ENCODE assay signal across 11 cellular contexts in the genomic region with DNA sequence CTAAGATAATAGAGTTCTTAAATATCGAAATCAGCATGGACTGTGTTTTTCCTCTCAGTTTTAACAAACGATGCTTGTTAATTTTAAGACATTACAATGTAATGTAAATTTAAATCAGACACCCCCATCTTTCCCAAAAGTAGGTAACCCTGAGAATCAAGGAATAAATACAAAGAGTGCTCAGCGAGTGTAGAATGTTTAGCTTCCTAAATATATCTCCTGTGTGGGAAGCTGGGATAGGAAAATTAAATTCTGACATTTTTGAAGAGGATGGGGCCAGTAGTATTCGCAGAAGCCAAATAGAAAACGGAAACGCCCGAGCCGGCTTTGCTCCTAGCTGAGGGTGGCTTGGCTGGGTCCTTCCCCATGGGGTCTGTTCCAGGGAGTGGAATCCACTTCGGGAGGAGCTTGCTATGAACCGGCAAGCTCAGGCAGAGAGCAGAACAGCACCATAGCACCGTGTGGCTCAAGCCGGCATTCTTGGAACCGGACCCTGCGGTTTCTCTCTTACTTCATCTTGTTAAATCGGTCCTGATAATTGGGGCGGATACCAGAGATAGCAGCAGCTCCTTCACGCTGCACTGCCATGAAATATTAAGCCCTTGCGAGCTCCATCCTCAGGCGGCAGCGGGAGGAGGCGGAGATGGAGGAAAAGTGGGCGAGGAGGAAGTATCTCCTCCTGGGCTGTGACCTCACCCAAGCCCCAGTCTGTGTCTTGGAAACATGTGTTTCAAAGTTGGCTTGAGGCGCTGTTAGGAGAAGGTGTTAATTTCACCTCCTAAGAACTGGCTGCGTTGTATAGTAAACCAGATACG. TPM values are rescaled to one million over a fixed set of nuclear protein-coding genes. Genes with fewer than 3 reads are reported as not detected.
DNase-seq lines count a peak whose midpoint lies in the region; ATAC-seq and TF ChIP-seq lines count a peak whose summit lies in the region.
"Had no signal": no experiment of that assay in that cellular context is flagged by ENCODE, and none has a peak within 500 bp of the region (broad histone marks: within the 10 kb centered on the region; RNA-seq: fewer than 3 reads in every experiment).

No MANE protein-coding gene starts in this region.

- peaks cover 6% of the 10 kb centered on the region for H3K36me3 Mint-ChIP-seq in activated naive CD8-positive, alpha-beta T cell treated with anti-CD3 and anti-CD28 coated beads for 36 hours
- peaks cover 2% of the 10 kb centered on the region for H3K36me3 Mint-ChIP-seq in activated naive CD8-positive, alpha-beta T cell treated with anti-CD3 and anti-CD28 coated beads, Interleukin-2, amount 50 U/mL, for 24 hours (ENCODE audit: low read depth)
- H3K36me3 Mint-ChIP-seq in naive thymus-derived CD4-positive, alpha-beta T cell: peaks cover 0 to 23% (median 6%) of the 10 kb centered on the region in 5 donors

- POLR2A ChIA-PET in naive thymus-derived CD4-positive, alpha-beta T cell (lab: Charles Lee): no interaction called here

- H3K9me2 ChIP-seq in MM.1S (replicated peaks; ENCODE audit: insufficient read depth, low read length): no peaks in the 10 kb centered on the region

- H3K9ac ChIP-seq in MM.1S (ENCODE audit: low read length): no peak overlapping the region

- no peaks in the 10 kb centered on the region for H3K27me3 Mint-ChIP-seq in activated naive CD8-positive, alpha-beta T cell treated with anti-CD3 and anti-CD28 coated beads for 36 hours
- H3K27me3 Mint-ChIP-seq in activated naive CD8-positive, alpha-beta T cell treated with anti-CD3 and anti-CD28 coated beads, Interleukin-2, amount 50 U/mL, for 24 hours: no peaks in the 10 kb centered on the region
- H3K27me3 Mint-ChIP-seq in naive thymus-derived CD4-positive, alpha-beta T cell: peaks cover 0 to 15% (median 0%) of the 10 kb centered on the region in 5 donors

- no peaks in the 10 kb centered on the region for H3K9me3 Mint-ChIP-seq in activated naive CD8-positive, alpha-beta T cell treated with anti-CD3 and anti-CD28 coated beads for 36 hours
- no peaks in the 10 kb centered on the region for H3K9me3 Mint-ChIP-seq in activated naive CD8-positive, alpha-beta T cell treated with anti-CD3 and anti-CD28 coated beads, Interleukin-2, amount 50 U/mL, for 24 hours
- H3K9me3 Mint-ChIP-seq in naive thymus-derived CD4-positive, alpha-beta T cell: no peaks in the 10 kb centered on the region

- ATAC-seq in activated naive CD8-positive, alpha-beta T cell treated with anti-CD3 and anti-CD28 coated beads, Interleukin-2, amount 50 U/mL, for 24 hours: no peak
- peak; percentile 26 for ATAC-seq in naive thymus-derived CD4-positive, alpha-beta T cell
- ATAC-seq: A549 had no signal

- DNase-seq in activated naive CD8-positive, alpha-beta T cell treated with anti-CD3 and anti-CD28 coated beads for 36 hours: no peak
- DNase-seq in activated naive CD8-positive, alpha-beta T cell treated with anti-CD3 and anti-CD28 coated beads, Interleukin-2, amount 50 U/mL, for 24 hours: no peak
- peak; percentile 78 for DNase-seq in fibroblast of mammary gland (ENCODE audit: low read depth)
- DNase-seq in naive thymus-derived CD4-positive, alpha-beta T cell: no peak
- DNase-seq in NCI-H345 treated with DMSO at 0.1 percent for 48 hours (lab: John Stamatoyannopoulos, UW; ENCODE audit: unreplicated experiment): no peak
- DNase-seq in MM.1S: no peak
- no peak for DNase-seq in COLO668 (lab: John Stamatoyannopoulos, UW; ENCODE audit: unreplicated experiment)
- DNase-seq in mesenteric fat pad (ENCODE audit: low spot score): no peak
- DNase-seq: central memory CD4-positive, alpha-beta T cell had no signal

- H3K4me3 Mint-ChIP-seq in activated naive CD8-positive, alpha-beta T cell treated with anti-CD3 and anti-CD28 coated beads for 36 hours: no peak overlapping the region
- no peak overlapping the region for H3K4me3 Mint-ChIP-seq in activated naive CD8-positive, alpha-beta T cell treated with anti-CD3 and anti-CD28 coated beads, Interleukin-2, amount 50 U/mL, for 24 hours
- no peak overlapping the region for H3K4me3 Mint-ChIP-seq in naive thymus-derived CD4-positive, alpha-beta T cell

- no peaks in the 10 kb centered on the region for H3K9me3 ChIP-seq in naive thymus-derived CD4-positive, alpha-beta T cell (ENCODE audit: control insufficient read depth in 2 of 3, low read length in 3 of 3)
- no peaks in the 10 kb centered on the region for H3K9me3 ChIP-seq in MM.1S (replicated peaks; ENCODE audit: insufficient read depth, low read length)
- H3K9me3 ChIP-seq: A549 had no signal

- no peaks in the 10 kb centered on the region for H3K4me1 Mint-ChIP-seq in activated naive CD8-positive, alpha-beta T cell treated with anti-CD3 and anti-CD28 coated beads for 36 hours
- no peaks in the 10 kb centered on the region for H3K4me1 Mint-ChIP-seq in activated naive CD8-positive, alpha-beta T cell treated with anti-CD3 and anti-CD28 coated beads, Interleukin-2, amount 50 U/mL, for 24 hours
- peaks cover 0 to 4% (median 0%) of the 10 kb centered on the region in 7 donors for H3K4me1 Mint-ChIP-seq in naive thymus-derived CD4-positive, alpha-beta T cell

- intact Hi-C loops in naive thymus-derived CD4-positive, alpha-beta T cell (cut with micrococcal nuclease): no loop called here

- H3K4me1 ChIP-seq in naive thymus-derived CD4-positive, alpha-beta T cell (ENCODE audit: control insufficient read depth in 2 of 2, insufficient read depth in 2 of 2, low read length in 2 of 2): no peaks in the 10 kb centered on the region
- no peaks in the 10 kb centered on the region for H3K4me1 ChIP-seq in MM.1S (ENCODE audit: low read length)
- H3K4me1 ChIP-seq: A549 had no signal

- peak overlapping the region; percentile 39 for H3K4me3 ChIP-seq in fibroblast of mammary gland (ENCODE audit: control insufficient read depth, low read depth, low read length)
- no peak overlapping the region for H3K4me3 ChIP-seq in naive thymus-derived CD4-positive, alpha-beta T cell (ENCODE audit: low read length)
- no peak overlapping the region for H3K4me3 ChIP-seq in MM.1S (ENCODE audit: low read length)
- H3K4me3 ChIP-seq: A549, PC-9 had no signal

- no peaks in the 10 kb centered on the region for H4K20me1 ChIP-seq in MM.1S (ENCODE audit: insufficient read depth, low read length)

- no peaks in the 10 kb centered on the region for H3K27me3 ChIP-seq in naive thymus-derived CD4-positive, alpha-beta T cell (ENCODE audit: control insufficient read depth in 2 of 2, insufficient read depth in 2 of 2, low read length in 2 of 2)
- H3K27me3 ChIP-seq in MM.1S (replicated peaks; ENCODE audit: insufficient read depth, low read length): no peaks in the 10 kb centered on the region

- no peaks in the 10 kb centered on the region for H3K36me3 ChIP-seq in naive thymus-derived CD4-positive, alpha-beta T cell (ENCODE audit: control insufficient read depth in 2 of 3, insufficient read depth in 3 of 3, low read length in 3 of 3)
- H3K36me3 ChIP-seq in MM.1S (replicated peaks; ENCODE audit: insufficient read depth, low read length): no peaks in the 10 kb centered on the region

- no peaks in the 10 kb centered on the region for H3F3A ChIP-seq in MM.1S (ENCODE audit: insufficient read depth, low read length)

- no peak overlapping the region for H3K27ac ChIP-seq in naive thymus-derived CD4-positive, alpha-beta T cell (ENCODE audit: low read depth, low read length)
- no peak overlapping the region for H3K27ac ChIP-seq in MM.1S (ENCODE audit: low read length)
- H3K27ac ChIP-seq: A549, PC-9 had no signal

- no peak for TF ChIP-seq CTCF in fibroblast of mammary gland (conservative IDR thresholded peaks at IDR 0.05; ENCODE audit: control insufficient read depth, insufficient read depth, low read depth, low read length)
- no peak for TF ChIP-seq CTCF in MM.1S (IDR thresholded peaks at IDR 0.05; ENCODE audit: low read length)

- H3K79me2 ChIP-seq in MM.1S (ENCODE audit: low read length): no peaks in the 10 kb centered on the region

- no peak overlapping the region for H2AFZ ChIP-seq in MM.1S (ENCODE audit: low read length)
- H2AFZ ChIP-seq: PC-9 had no signal

- no peak overlapping the region for H3K4me2 ChIP-seq in MM.1S (ENCODE audit: low read depth, low read length)
- H3K4me2 ChIP-seq: A549, PC-9 had no signal

- CTCF ChIA-PET in naive thymus-derived CD4-positive, alpha-beta T cell (lab: Charles Lee): interaction anchor here (2.0 kb wide), 1 partner anchor 9 kb away, joined by 5 read pairs; no protein-coding TSS in a partner anchor

- peak overlapping the region; percentile 16 for H3K27ac Mint-ChIP-seq in activated naive CD8-positive, alpha-beta T cell treated with anti-CD3 and anti-CD28 coated beads for 36 hours
- H3K27ac Mint-ChIP-seq in activated naive CD8-positive, alpha-beta T cell treated with anti-CD3 and anti-CD28 coated beads, Interleukin-2, amount 50 U/mL, for 24 hours: no peak overlapping the region
- no peak overlapping the region for H3K27ac Mint-ChIP-seq in naive thymus-derived CD4-positive, alpha-beta T cell

RNA-seq across cellular contexts. Expression of a gene that starts 24.9 kb away (rescaled TPM):
- total RNA-seq in activated naive CD8-positive, alpha-beta T cell treated with anti-CD3 and anti-CD28 coated beads for 36 hours: 1 to 10 TPM; 4.8 to 5.7 TPM
- total RNA-seq in naive thymus-derived CD4-positive, alpha-beta T cell: 10 to 100 TPM in 2 of 5 experiments, 1 to 10 TPM in 3; 2.7 to 11.6 (median 7.1) TPM
- polyA plus RNA-seq in naive thymus-derived CD4-positive, alpha-beta T cell: 1 to 10 TPM; 5.9 to 6.8 TPM
- 3.9 TPM for total RNA-seq in mesenteric fat pad
